14 cellular contexts compared by ENCODE assay signal in genomic region chr2:228018311-228018710, GRCh38.
DNase-seq lines count a peak whose midpoint lies in the region; ATAC-seq and TF ChIP-seq lines count a peak whose summit lies in the region.
"Had no signal": no experiment of that assay in that cellular context is flagged by ENCODE, and none has a peak within 500 bp of the region (broad histone marks: within the 10 kb centered on the region; RNA-seq: fewer than 3 reads in every experiment).

No MANE protein-coding gene starts in this region.

- DNase-seq in left cardiac atrium (no peak), left ventricle myocardium inferior (no peak), globus pallidus (ENCODE audit: low spot score) (peak; percentile 19)
- DNase-seq: C1 segment of cervical spinal cord; Calu3; CD4-positive, alpha-beta memory T cell; COR-L47; DMS79 treated with DMSO at 0.1 percent for 48 hours; GOT3; HFFc6 had no signal

- H3K27ac ChIP-seq in left ventricle myocardium inferior (replicated peaks) (no peak overlapping the region), neural cell (ENCODE audit: low read length) (peak overlapping the region; percentile 85)

- H3K27me3 ChIP-seq in left ventricle myocardium inferior (ENCODE audit: low read depth) (no peaks in the 10 kb centered on the region), neural cell (ENCODE audit: insufficient read depth, low read depth, low read length) (no peaks in the 10 kb centered on the region)

- peaks cover 10% of the 10 kb centered on the region for H3K4me1 ChIP-seq in left ventricle myocardium inferior
- H3K4me1 ChIP-seq: HAP-1 had no signal

- no peak for TF ChIP-seq RAD21 in neural cell (conservative IDR thresholded peaks at IDR 0.05)

- H3K4me3 ChIP-seq in left ventricle myocardium inferior (no peak overlapping the region), neural cell (ENCODE audit: low read length) (peak overlapping the region; percentile 52)
- H3K4me3 ChIP-seq: HAP-1 had no signal

- peaks cover 25% of the 10 kb centered on the region for H3K36me3 ChIP-seq in left ventricle myocardium inferior
- H3K36me3 ChIP-seq in neural cell (ENCODE audit: insufficient read depth, low read length): no peaks in the 10 kb centered on the region
- H3K36me3 ChIP-seq: HAP-1 had no signal

- peak overlapping the region; percentile 55 for H3K9ac ChIP-seq in neural cell (ENCODE audit: low read length)

- H3F3A ChIP-seq in neural cell (ENCODE audit: insufficient read depth, low read length, poor library complexity, severe bottlenecking): peaks cover 13% of the 10 kb centered on the region

- no peak for TF ChIP-seq EP300 in neural cell (conservative IDR thresholded peaks at IDR 0.05; ENCODE audit: poor library complexity, severe bottlenecking)

- H2AFZ ChIP-seq in neural cell (ENCODE audit: low read depth, low read length): peak overlapping the region; percentile 56

- ATAC-seq in left cardiac atrium (peak; percentile 44 to 78), GM21786 (IDR thresholded peaks at IDR 0.05; ENCODE audit: unreplicated experiment) (no peak), GM19467 (IDR thresholded peaks at IDR 0.05; ENCODE audit: unreplicated experiment) (no peak)

- H3K9me2 ChIP-seq in neural cell (ENCODE audit: insufficient read depth, low read length): no peaks in the 10 kb centered on the region

- no peaks in the 10 kb centered on the region for H4K20me1 ChIP-seq in neural cell (ENCODE audit: insufficient read depth)

- no peaks in the 10 kb centered on the region for H3K79me2 ChIP-seq in neural cell (replicated peaks; ENCODE audit: insufficient read depth, low read length)

- H3K4me2 ChIP-seq in neural cell (ENCODE audit: low read length): peak overlapping the region; percentile 46

- TF ChIP-seq CTCF in left ventricle myocardium inferior (IDR thresholded peaks at IDR 0.05; ENCODE audit: borderline replicate concordance) (no peak), neural cell (IDR thresholded peaks at IDR 0.05; ENCODE audit: poor library complexity, severe bottlenecking) (no peak)

- intact Hi-C loops in left cardiac atrium (cut with DNase I): no loop called here
- intact Hi-C loops in left ventricle myocardium inferior (cut with micrococcal nuclease): no loop called here

- H3K9me3 ChIP-seq in left ventricle myocardium inferior (replicated peaks) (no peaks in the 10 kb centered on the region), neural cell (ENCODE audit: low read length) (peaks cover 6% of the 10 kb centered on the region)
- H3K9me3 ChIP-seq: HAP-1 had no signal

TF ChIP-seq in neural cell, 6 proteins besides CTCF, POLR2A, EP300 and RAD21:
- TF ChIP-seq TAF1 (IDR thresholded peaks at IDR 0.05; ENCODE audit: low read depth) (no peak), SMC3 (conservative IDR thresholded peaks at IDR 0.05; ENCODE audit: poor library complexity) (no peak), POLR2AphosphoS5 (IDR thresholded peaks at IDR 0.05) (no peak), EZH2 (IDR thresholded peaks at IDR 0.05; ENCODE audit: borderline replicate concordance, insufficient read depth, low read length, poor library complexity, severe bottlenecking) (no peak), MXI1 (conservative IDR thresholded peaks at IDR 0.05; ENCODE audit: poor library complexity, severe bottlenecking) (no peak), REST (IDR thresholded peaks at IDR 0.05; ENCODE audit: borderline replicate concordance) (no peak)

Comparison
In these comparisons a context has a peak if more than half of its experiments do, and no peak if none do; other contexts are left out.
1. ATAC-seq: peak in left cardiac atrium (2 of 2); none in GM21786 (single experiment) and GM19467 (single experiment).